ENCODE assay signal across 10 cellular contexts in the genomic region with DNA sequence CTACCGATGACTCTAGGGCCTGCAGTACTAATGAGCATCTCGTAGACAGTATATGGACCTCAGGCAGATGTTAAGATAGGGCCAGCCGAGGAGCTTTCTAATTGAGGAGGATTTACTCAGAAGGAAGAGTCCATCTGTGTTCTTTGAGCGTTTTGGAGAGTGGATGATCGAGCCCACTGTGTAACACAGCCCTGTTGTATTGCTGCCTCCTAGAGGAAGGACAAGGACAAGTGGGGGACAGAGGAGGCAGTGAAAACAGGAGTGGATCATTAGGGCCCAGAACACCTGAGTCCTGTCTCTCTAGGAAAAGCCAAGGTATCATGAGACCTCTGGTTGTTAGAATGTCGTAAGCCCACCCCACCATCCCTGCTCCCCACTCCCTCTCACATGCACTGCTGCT.
DNase-seq lines count a peak whose midpoint lies in the region; ATAC-seq, FAIRE-seq and TF ChIP-seq lines count a peak whose summit lies in the region.
"Had no signal": no experiment of that assay in that cellular context is flagged by ENCODE, and none has a peak within 500 bp of the region (broad histone marks: within the 10 kb centered on the region; RNA-seq: fewer than 3 reads in every experiment).

No MANE protein-coding gene starts in this region.

- POLR2A ChIA-PET in CD8-positive, alpha-beta T cell (lab: Charles Lee) = interaction anchor here (1.2 to 2.6 kb wide), 5 partner anchors 10 to 1025 kb away, joined by 5 to 13 read pairs (median 8); a partner anchor contains a TSS
- POLR2A ChIA-PET in IMR-90 (lab: Charles Lee; ENCODE audit: unreplicated experiment) = no interaction called here

- H2BK5ac ChIP-seq in IMR-90 (ENCODE audit: low read depth, low read length, poor library complexity, severe bottlenecking) = no peak overlapping the region

- H2BK120ac ChIP-seq in IMR-90 (ENCODE audit: low read depth, low read length) = no peak overlapping the region

- H3K4me1 ChIP-seq in CD8-positive, alpha-beta T cell (ENCODE audit: insufficient read depth, low read length) = peaks cover 19% of the 10 kb centered on the region
- no peaks in the 10 kb centered on the region for H3K4me1 ChIP-seq in IMR-90 (ENCODE audit: control insufficient read depth, insufficient read depth, low read length)

- H4K5ac ChIP-seq in IMR-90 (ENCODE audit: low read depth, low read length) = no peak overlapping the region

- no peak overlapping the region for H3K56ac ChIP-seq in IMR-90 (ENCODE audit: extremely low read depth, insufficient read depth, low read length)

- CTCF ChIA-PET in CD8-positive, alpha-beta T cell (lab: Charles Lee) = interaction anchor here (0.7 to 4.5 kb wide), 39 partner anchors 10 to 1206 kb away, joined by 3 to 109 read pairs (median 5); a partner anchor contains a TSS
- CTCF ChIA-PET in IMR-90 (lab: Yijun Ruan, JAX) = interaction anchor here (0.6 to 2.2 kb wide), 12 partner anchors 9 to 1000 kb away, joined by 3 to 12 read pairs (median 6); no protein-coding TSS in a partner anchor

- H3K9ac ChIP-seq in IMR-90 (ENCODE audit: low read depth, low read length) = no peak overlapping the region

- H3K9me3 Mint-ChIP-seq in CD8-positive, alpha-beta T cell = no peaks in the 10 kb centered on the region
- peaks cover 3 to 9% (median 6%) of the 10 kb centered on the region in 7 donors for H3K9me3 Mint-ChIP-seq in CD14-positive monocyte

- dilution Hi-C loops in IMR-90 (cut with HindIII; ENCODE audit: low sequenced_read_pairs, unreplicated experiment) = no loop called here

- no peaks in the 10 kb centered on the region for H3K79me1 ChIP-seq in IMR-90 (ENCODE audit: low read depth in 1 of 2, low read length in 2 of 2)

- no peak overlapping the region for H2AK5ac ChIP-seq in IMR-90 (ENCODE audit: low read depth, low read length)

- peaks cover 40% of the 10 kb centered on the region for H3K4me1 Mint-ChIP-seq in CD8-positive, alpha-beta T cell (ENCODE audit: low read depth)
- peaks cover 24% of the 10 kb centered on the region for H3K4me1 Mint-ChIP-seq in CD14-positive monocyte

- H3K18ac ChIP-seq in IMR-90 (ENCODE audit: low read depth, low read length) = no peak overlapping the region

- H3K4me3 Mint-ChIP-seq in CD8-positive, alpha-beta T cell = peak overlapping the region; percentile 32
- H3K4me3 Mint-ChIP-seq in CD14-positive monocyte = no peak overlapping the region

- H2BK15ac ChIP-seq in IMR-90 (ENCODE audit: low read depth, low read length) = no peak overlapping the region

- H2BK20ac ChIP-seq in IMR-90 (ENCODE audit: low read depth, low read length) = no peak overlapping the region

- no peaks in the 10 kb centered on the region for H3K9me3 ChIP-seq in CD8-positive, alpha-beta T cell (ENCODE audit: low read length)
- H3K9me3 ChIP-seq in IMR-90 (ENCODE audit: control insufficient read depth, insufficient read depth, low read length) = no peaks in the 10 kb centered on the region

- TF ChIP-seq POLR2A in IMR-90 (IDR thresholded peaks at IDR 0.05; ENCODE audit: low read depth, low read length) = no peak

- H3K4ac ChIP-seq in IMR-90 (ENCODE audit: low read depth, low read length) = no peak overlapping the region

- no peaks in the 10 kb centered on the region for H3K9me1 ChIP-seq in IMR-90 (ENCODE audit: insufficient read depth, low read length)

- no peak for TF ChIP-seq CTCF in CD8-positive, alpha-beta T cell (IDR thresholded peaks at IDR 0.05)
- no peak for TF ChIP-seq CTCF in IMR-90 (conservative IDR thresholded peaks at IDR 0.05; ENCODE audit: low read depth, low read length)
- peak; percentile 15 for TF ChIP-seq CTCF in bronchial epithelial cell (IDR thresholded peaks at IDR 0.05; ENCODE audit: insufficient read depth, low read length, severe bottlenecking)
- TF ChIP-seq CTCF in CD14-positive monocyte (IDR thresholded peaks at IDR 0.05) = no peak

- no peak overlapping the region for H3K27ac ChIP-seq in CD8-positive, alpha-beta T cell (ENCODE audit: low read depth, low read length)
- no peak overlapping the region for H3K27ac ChIP-seq in IMR-90 (ENCODE audit: insufficient read depth, low read length)

- no peak overlapping the region for H4K8ac ChIP-seq in IMR-90 (ENCODE audit: low read depth in 2 of 2, low read length in 2 of 2)

- intact Hi-C loops in CD8-positive, alpha-beta T cell (cut with DNase I, micrococcal nuclease) = loop anchor here (2.0 to 10.0 kb wide), 9 partner anchors 79 to 1469 kb away; a partner anchor contains a TSS
- intact Hi-C loops in IMR-90 (cut with micrococcal nuclease) = loop anchor here (2.0 kb wide), 2 partner anchors 231 to 1005 kb away; no protein-coding TSS in a partner anchor
- intact Hi-C loops in CD14-positive monocyte (cut with micrococcal nuclease) = loop anchor here (2.0 to 10.0 kb wide), 4 partner anchors 231 to 1005 kb away; a partner anchor contains a TSS

- H3K27me3 ChIP-seq in CD8-positive, alpha-beta T cell (ENCODE audit: insufficient read depth, low read length) = no peaks in the 10 kb centered on the region
- H3K27me3 ChIP-seq in IMR-90 (ENCODE audit: control insufficient read depth, insufficient read depth, low read length) = peaks cover under 1% of the 10 kb centered on the region
- no peaks in the 10 kb centered on the region for H3K27me3 ChIP-seq in bronchial epithelial cell (ENCODE audit: control insufficient read depth, insufficient read depth, low read length)

- no peak overlapping the region for H2AFZ ChIP-seq in IMR-90 (replicated peaks; ENCODE audit: low read length, poor library complexity)

- H3K27ac Mint-ChIP-seq in CD8-positive, alpha-beta T cell = peak overlapping the region; percentile 92
- H3K27ac Mint-ChIP-seq in CD14-positive monocyte = peak overlapping the region in 2 of 7 donors; percentile 50 to 82

- no peak overlapping the region for H4K91ac ChIP-seq in IMR-90 (ENCODE audit: insufficient read depth, low read depth, low read length)

- WGBS in IMR-90 (ENCODE audit: extremely low coverage in 2 of 2, insufficient read length in 1 of 2), 2 experiments = 75% methylated on average over 5 of the region's 6 CpGs; no CpG with 5 or more reads in 1 of the 2 experiments

- H3K23ac ChIP-seq in IMR-90 (ENCODE audit: low read depth, low read length) = no peak overlapping the region

- peaks cover 4% of the 10 kb centered on the region for H3K36me3 Mint-ChIP-seq in CD8-positive, alpha-beta T cell
- no peaks in the 10 kb centered on the region for H3K36me3 Mint-ChIP-seq in CD14-positive monocyte

- no TSS peak for BruUV-seq in IMR-90 (replicated peaks; lab: Mats Ljungman, UMichigan)

- H3K27me3 Mint-ChIP-seq in CD8-positive, alpha-beta T cell (ENCODE audit: low read depth) = no peaks in the 10 kb centered on the region
- H3K27me3 Mint-ChIP-seq in CD14-positive monocyte (ENCODE audit: low read depth in 3 of 3) = peaks cover 0 to 2% (median 2%) of the 10 kb centered on the region in 3 donors

- no peak overlapping the region for H3K14ac ChIP-seq in IMR-90 (replicated peaks; ENCODE audit: low read depth, low read length)

- H3K4me3 ChIP-seq in CD8-positive, alpha-beta T cell (ENCODE audit: low read depth, low read length) = no peak overlapping the region
- no peak overlapping the region for H3K4me3 ChIP-seq in IMR-90 (ENCODE audit: insufficient read depth, low read depth, low read length)
- H3K4me3 ChIP-seq in bronchial epithelial cell (ENCODE audit: low read depth, low read length) = no peak overlapping the region

- no peak for TF ChIP-seq RAD21 in IMR-90 (IDR thresholded peaks at IDR 0.05; ENCODE audit: low read length)

- peak overlapping the region; percentile 42 for H2AK9ac ChIP-seq in IMR-90 (replicated peaks; ENCODE audit: low read depth, low read length, poor library complexity)

- no peak overlapping the region for H3K4me2 ChIP-seq in IMR-90 (ENCODE audit: low read depth, low read length)

- no peak for FAIRE-seq in bronchial epithelial cell (lab: Jason Lieb, UNC)

- H4K20me1 ChIP-seq in IMR-90 (ENCODE audit: insufficient read depth, low read length) = no peaks in the 10 kb centered on the region

- ATAC-seq in CD8-positive, alpha-beta T cell = no peak
- no peak for ATAC-seq in IMR-90 (ENCODE audit: low read depth)
- ATAC-seq in GM19035 (IDR thresholded peaks at IDR 0.05; ENCODE audit: unreplicated experiment) = no peak

- no peaks in the 10 kb centered on the region for H3K36me3 ChIP-seq in CD8-positive, alpha-beta T cell (ENCODE audit: insufficient read depth, low read length)
- H3K36me3 ChIP-seq in IMR-90 (ENCODE audit: control insufficient read depth, insufficient read depth, low read length) = no peaks in the 10 kb centered on the region
- H3K36me3 ChIP-seq in bronchial epithelial cell (ENCODE audit: control insufficient read depth, insufficient read depth, low read length) = no peaks in the 10 kb centered on the region

- DNase-seq in CD8-positive, alpha-beta T cell = no peak
- DNase-seq in IMR-90 (no peak), bronchial epithelial cell (ENCODE audit: low read depth) (no peak), midbrain (lab: John Stamatoyannopoulos, UW) (peak; percentile 22), CD14-positive monocyte (ENCODE audit: low spot score) (no peak), NCI-H1092 (lab: John Stamatoyannopoulos, UW) (no peak)
- no peak for DNase-seq in activated naive CD4-positive, alpha-beta T cell treated with anti-CD3 and anti-CD28 coated beads, Interleukin-2, amount 50 U/mL, for 16 hours
- DNase-seq: islet precursor cell, NCI-H187 had no signal

- in situ Hi-C loops in IMR-90 (cut with MboI; ENCODE audit: low sequenced_read_pairs) = loop anchor here (25.0 kb wide), 1 partner anchor 1019 kb away; a partner anchor contains a TSS

TF ChIP-seq in IMR-90, 13 proteins besides CTCF, POLR2A, EP300 and RAD21 (continues in another document):
- no peak for TF ChIP-seq RFX5 (IDR thresholded peaks at IDR 0.05; ENCODE audit: low read depth, low read length)
- no peak for TF ChIP-seq CHD1 (IDR thresholded peaks at IDR 0.05; ENCODE audit: low read depth, low read length)
- no peak for TF ChIP-seq NFE2L2 (IDR thresholded peaks at IDR 0.05; ENCODE audit: low read depth, low read length)
- no peak for TF ChIP-seq RCOR1 (IDR thresholded peaks at IDR 0.05; ENCODE audit: insufficient replicate concordance, low read length)
- no peak for TF ChIP-seq FOS (IDR thresholded peaks at IDR 0.05; ENCODE audit: low read depth, low read length)
- TF ChIP-seq, protein P1, sequence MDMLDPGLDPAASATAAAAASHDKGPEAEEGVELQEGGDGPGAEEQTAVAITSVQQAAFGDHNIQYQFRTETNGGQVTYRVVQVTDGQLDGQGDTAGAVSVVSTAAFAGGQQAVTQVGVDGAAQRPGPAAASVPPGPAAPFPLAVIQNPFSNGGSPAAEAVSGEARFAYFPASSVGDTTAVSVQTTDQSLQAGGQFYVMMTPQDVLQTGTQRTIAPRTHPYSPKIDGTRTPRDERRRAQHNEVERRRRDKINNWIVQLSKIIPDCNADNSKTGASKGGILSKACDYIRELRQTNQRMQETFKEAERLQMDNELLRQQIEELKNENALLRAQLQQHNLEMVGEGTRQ (IDR thresholded peaks at IDR 0.05; ENCODE audit: low read depth, low read length) = no peak
- TF ChIP-seq CEBPB (IDR thresholded peaks at IDR 0.05; ENCODE audit: low read depth, low read length) = no peak
- TF ChIP-seq BHLHE40 (IDR thresholded peaks at IDR 0.05; ENCODE audit: low read depth, low read length) = no peak
